Comparison of ENCODE assay signal across 12 cellular contexts in the genomic region with DNA sequence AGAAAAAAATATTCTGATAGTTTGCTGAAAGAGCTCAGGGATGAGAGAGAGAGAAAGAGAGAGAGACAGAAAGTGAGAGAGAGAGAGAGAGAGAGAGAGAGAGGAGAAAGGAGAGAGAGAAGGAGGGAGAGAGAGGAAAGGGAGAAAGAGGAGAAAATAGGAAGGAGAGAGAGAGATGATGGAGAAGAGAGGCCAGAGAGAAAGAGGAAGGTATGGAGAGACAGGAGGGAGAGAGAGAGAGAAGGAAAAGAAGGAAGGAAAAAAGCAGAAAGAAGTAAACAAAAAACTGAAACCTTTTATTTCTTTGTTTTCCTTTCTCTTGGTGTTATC.
DNase-seq lines count a peak whose midpoint lies in the region; ATAC-seq and TF ChIP-seq lines count a peak whose summit lies in the region.
"Had no signal": no experiment of that assay in that cellular context is flagged by ENCODE, and none has a peak within 500 bp of the region (broad histone marks: within the 10 kb centered on the region; RNA-seq: fewer than 3 reads in every experiment).

No MANE protein-coding gene starts in this region.

- peaks cover 41% of the 10 kb centered on the region for H3K4me1 Mint-ChIP-seq in activated naive CD8-positive, alpha-beta T cell treated with anti-CD3 and anti-CD28 coated beads for 36 hours

- H3K4me1 ChIP-seq in left ventricle myocardium inferior (peaks cover 46% of the 10 kb centered on the region), right atrium auricular region (peaks cover 0 to 43% of the 10 kb centered on the region in 2 donors), mesenchymal stem cell (ENCODE audit: control insufficient read depth, insufficient read depth, low read depth, low read length) (no peaks in the 10 kb centered on the region), upper lobe of left lung (peaks cover 12 to 40% (median 22%) of the 10 kb centered on the region in 4 donors)

- H3K27ac ChIP-seq in left ventricle myocardium inferior (replicated peaks): peak overlapping the region; percentile 47
- H3K27ac ChIP-seq in right atrium auricular region: peak overlapping the region in 1 of 2 donors; percentile 36
- no peak overlapping the region for H3K27ac ChIP-seq in mesenchymal stem cell (ENCODE audit: low read length, poor library complexity, severe bottlenecking)
- H3K27ac ChIP-seq in upper lobe of left lung: peak overlapping the region in 3 of 4 donors; percentile 31 to 66 (median 55)

- H3K9me3 Mint-ChIP-seq in activated naive CD8-positive, alpha-beta T cell treated with anti-CD3 and anti-CD28 coated beads for 36 hours: peaks cover 4% of the 10 kb centered on the region

- H3K4me2 ChIP-seq in mesenchymal stem cell (ENCODE audit: low read length, poor library complexity, severe bottlenecking): no peak overlapping the region

- no peak for TF ChIP-seq EP300 in upper lobe of left lung (IDR thresholded peaks at IDR 0.05)

- no peak overlapping the region for H4K91ac ChIP-seq in mesenchymal stem cell (ENCODE audit: low read length)

- H3K23ac ChIP-seq in mesenchymal stem cell (ENCODE audit: low read length in 2 of 2): no peak overlapping the region

- peak overlapping the region; percentile 63 for H3K4me3 Mint-ChIP-seq in activated naive CD8-positive, alpha-beta T cell treated with anti-CD3 and anti-CD28 coated beads for 36 hours

- no peak overlapping the region for H3K14ac ChIP-seq in mesenchymal stem cell (ENCODE audit: low read length in 2 of 2)

- H2BK5ac ChIP-seq in mesenchymal stem cell (ENCODE audit: low read depth, low read length, poor library complexity, severe bottlenecking): no peak overlapping the region

- H3K27me3 ChIP-seq in left ventricle myocardium inferior (ENCODE audit: low read depth): no peaks in the 10 kb centered on the region
- no peaks in the 10 kb centered on the region for H3K27me3 ChIP-seq in right atrium auricular region
- no peaks in the 10 kb centered on the region for H3K27me3 ChIP-seq in mesenchymal stem cell (ENCODE audit: control insufficient read depth in 1 of 2, insufficient read depth in 1 of 2, low read length in 2 of 2)
- no peaks in the 10 kb centered on the region for H3K27me3 ChIP-seq in upper lobe of left lung

- H3K79me1 ChIP-seq in mesenchymal stem cell (replicated peaks; ENCODE audit: low read length, poor library complexity, severe bottlenecking): peaks cover 15% of the 10 kb centered on the region

- H2BK12ac ChIP-seq in mesenchymal stem cell (ENCODE audit: low read length in 2 of 2): no peak overlapping the region

- no peak overlapping the region for H4K8ac ChIP-seq in mesenchymal stem cell (ENCODE audit: low read length)

- H3K36me3 ChIP-seq in left ventricle myocardium inferior (no peaks in the 10 kb centered on the region), right atrium auricular region (no peaks in the 10 kb centered on the region), mesenchymal stem cell (ENCODE audit: control insufficient read depth in 1 of 2, insufficient read depth in 2 of 2, low read depth in 1 of 2, low read length in 2 of 2) (no peaks in the 10 kb centered on the region), upper lobe of left lung (no peaks in the 10 kb centered on the region)

- no peaks in the 10 kb centered on the region for H3K27me3 Mint-ChIP-seq in activated naive CD8-positive, alpha-beta T cell treated with anti-CD3 and anti-CD28 coated beads for 36 hours

- intact Hi-C loops in left ventricle myocardium inferior (cut with micrococcal nuclease): no loop called here

- no peak overlapping the region for H3K4ac ChIP-seq in mesenchymal stem cell (ENCODE audit: low read depth in 1 of 2, low read length in 2 of 2)

- TF ChIP-seq POLR2A in upper lobe of left lung (IDR thresholded peaks at IDR 0.05): no peak

- no peak overlapping the region for H2BK15ac ChIP-seq in mesenchymal stem cell (ENCODE audit: low read depth, poor library complexity, severe bottlenecking)

- H3K9ac ChIP-seq in mesenchymal stem cell (ENCODE audit: low read length): peak overlapping the region; percentile 76

- no peak for TF ChIP-seq CTCF in left ventricle myocardium inferior (IDR thresholded peaks at IDR 0.05; ENCODE audit: borderline replicate concordance)
- no peak for TF ChIP-seq CTCF in right atrium auricular region (IDR thresholded peaks at IDR 0.05)
- TF ChIP-seq CTCF in upper lobe of left lung (IDR thresholded peaks at IDR 0.05): no peak

- H2AK5ac ChIP-seq in mesenchymal stem cell (ENCODE audit: low read length, severe bottlenecking): no peak overlapping the region

- peak overlapping the region; percentile 72 for H3K27ac Mint-ChIP-seq in activated naive CD8-positive, alpha-beta T cell treated with anti-CD3 and anti-CD28 coated beads for 36 hours

- peak in 1 of 2 donors; percentile 30 for ATAC-seq in upper lobe of left lung (ENCODE audit: low FRiP score in 2 of 2)
- no peak for ATAC-seq in HG03196 (IDR thresholded peaks at IDR 0.05; ENCODE audit: unreplicated experiment)
- no peak for ATAC-seq in HG03025 (IDR thresholded peaks at IDR 0.05; ENCODE audit: low FRiP score, unreplicated experiment)

- H3K9me3 ChIP-seq in left ventricle myocardium inferior (replicated peaks): no peaks in the 10 kb centered on the region
- H3K9me3 ChIP-seq in right atrium auricular region: no peaks in the 10 kb centered on the region
- H3K9me3 ChIP-seq in mesenchymal stem cell (ENCODE audit: control insufficient read depth, low read length): no peaks in the 10 kb centered on the region
- H3K9me3 ChIP-seq in upper lobe of left lung: no peaks in the 10 kb centered on the region

- no peak overlapping the region for H2AFZ ChIP-seq in mesenchymal stem cell (ENCODE audit: low read depth, low read length)

- no peak for DNase-seq in left ventricle myocardium inferior
- no peak for DNase-seq in right atrium auricular region (ENCODE audit: low spot score)
- DNase-seq in activated naive CD8-positive, alpha-beta T cell treated with anti-CD3 and anti-CD28 coated beads for 36 hours: no peak
- DNase-seq in mesenchymal stem cell: no peak
- no peak for DNase-seq in upper lobe of left lung
- no peak for DNase-seq in NCI-H2029 treated with DMSO at 0.1 percent for 48 hours (lab: John Stamatoyannopoulos, UW)
- DNase-seq: hippocampal formation, NCI-H1105 treated with DMSO at 0.1 percent for 48 hours, NCI-H69, T1000 had no signal

- H3K4me3 ChIP-seq in left ventricle myocardium inferior (no peak overlapping the region), right atrium auricular region (no peak overlapping the region), mesenchymal stem cell (ENCODE audit: insufficient read depth in 1 of 2, low read depth in 1 of 2, low read length in 2 of 2) (no peak overlapping the region), upper lobe of left lung (no peak overlapping the region)

- H3K36me3 Mint-ChIP-seq in activated naive CD8-positive, alpha-beta T cell treated with anti-CD3 and anti-CD28 coated beads for 36 hours: peaks cover 20% of the 10 kb centered on the region

- no peak overlapping the region for H3K18ac ChIP-seq in mesenchymal stem cell (ENCODE audit: low read depth in 1 of 2, low read length in 2 of 2)

- no peak overlapping the region for H2BK120ac ChIP-seq in mesenchymal stem cell (ENCODE audit: low read depth, low read length)
